Comparison of ENCODE assay signal across 10 cellular contexts in the genomic region with DNA sequence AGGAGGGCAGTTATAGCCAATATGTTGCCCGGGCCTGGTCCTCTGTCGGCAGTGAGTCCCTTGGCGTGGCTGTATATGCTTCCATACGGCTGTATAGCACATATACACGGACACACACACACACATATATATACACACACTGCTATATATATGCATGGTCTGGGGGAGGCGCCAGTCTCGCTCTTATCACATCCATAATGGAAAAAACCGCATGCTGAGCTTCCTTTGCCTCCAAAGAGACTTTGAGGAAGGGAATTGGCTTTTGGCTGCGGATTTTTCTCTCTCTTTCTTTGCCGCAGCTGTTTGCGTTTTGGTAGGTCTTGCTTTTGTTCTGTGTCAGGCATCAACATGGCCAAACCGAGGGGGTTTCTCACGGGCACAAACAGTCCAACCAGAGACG. TPM values are rescaled to one million over a fixed set of nuclear protein-coding genes. Genes with fewer than 3 reads are reported as not detected.
A peak's percentile ranks its signal among the peaks of the same experiment; 100 is the strongest.
DNase-seq lines count a peak whose midpoint lies in the region; ATAC-seq, FAIRE-seq and TF ChIP-seq lines count a peak whose summit lies in the region.
"Had no signal": no experiment of that assay in that cellular context is flagged by ENCODE, and none has a peak within 500 bp of the region (broad histone marks: within the 10 kb centered on the region; RNA-seq: fewer than 3 reads in every experiment).

No MANE protein-coding gene starts in this region.

- H3K9me1 ChIP-seq in endothelial cell of umbilical vein (replicated peaks; ENCODE audit: control insufficient read depth, extremely low read depth, insufficient read depth, low read length): no peaks in the 10 kb centered on the region

- H3K4me1 ChIP-seq in A673 (ENCODE audit: insufficient read depth, low read length, poor library complexity, severe bottlenecking) (no peaks in the 10 kb centered on the region), HEK293 (ENCODE audit: control insufficient read depth, insufficient read depth, low read length) (no peaks in the 10 kb centered on the region), endothelial cell of umbilical vein (ENCODE audit: control insufficient read depth, extremely low read depth, insufficient read depth, low read length) (no peaks in the 10 kb centered on the region), prostate gland (replicated peaks) (peaks cover 2% of the 10 kb centered on the region), osteoblast (ENCODE audit: insufficient read depth, low read length) (no peaks in the 10 kb centered on the region)

- CTCF ChIA-PET in A673 (lab: Charles Lee): interaction anchor here (1.4 kb wide), 1 partner anchor 172 kb away, joined by 11 read pairs; no protein-coding TSS in a partner anchor
- CTCF ChIA-PET in HEK293 (lab: Yijun Ruan, JAX): interaction anchor here (0.7 to 1.4 kb wide), 6 partner anchors 11 to 1402 kb away, joined by 3 read pairs; no protein-coding TSS in a partner anchor
- CTCF ChIA-PET in endothelial cell of umbilical vein (lab: Charles Lee): interaction anchor here (0.5 to 3.7 kb wide), 14 partner anchors 14 to 178 kb away, joined by 3 to 77 read pairs (median 4); no protein-coding TSS in a partner anchor

- dilution Hi-C loops in endothelial cell of umbilical vein (cut with MboI; ENCODE audit: extremely low pct_ligation_motif_present, low sequenced_read_pairs): no loop called here

- no peak for ATAC-seq in GM21360 (IDR thresholded peaks at IDR 0.05; ENCODE audit: unreplicated experiment)

- H3K4me3 ChIP-seq in A673 (ENCODE audit: low read depth, low read length, poor library complexity, severe bottlenecking): no peak overlapping the region
- H3K4me3 ChIP-seq in HEK293 (ENCODE audit: low read depth, low read length): no peak overlapping the region
- no peak overlapping the region for H3K4me3 ChIP-seq in endothelial cell of umbilical vein (replicated peaks in 1 of 3; ENCODE audit: insufficient read depth in 1 of 3, low read depth in 1 of 3, low read length in 3 of 3)
- H3K4me3 ChIP-seq in prostate gland: no peak overlapping the region
- no peak overlapping the region for H3K4me3 ChIP-seq in osteoblast (ENCODE audit: insufficient read depth, low read length)

- FAIRE-seq in endothelial cell of umbilical vein (lab: Jason Lieb, UNC): peak; percentile 78

- peak; percentile 50 for TF ChIP-seq CTCF in A673 (conservative IDR thresholded peaks at IDR 0.05; ENCODE audit: low read depth, low read length)
- TF ChIP-seq CTCF in HEK293 (tag by site-specific recombination; IDR thresholded peaks at IDR 0.05): no peak
- peak; percentile 9 to 19 for TF ChIP-seq CTCF in endothelial cell of umbilical vein (IDR thresholded peaks at IDR 0.05; ENCODE audit: extremely low read depth in 1 of 2, insufficient read depth in 1 of 2, low read depth in 1 of 2, low read length in 2 of 2)
- TF ChIP-seq CTCF in prostate gland (IDR thresholded peaks at IDR 0.05): no peak
- no peak for TF ChIP-seq CTCF in osteoblast (IDR thresholded peaks at IDR 0.05; ENCODE audit: extremely low read depth, low read depth, low read length)

- 60% methylated on average over 14 of the region's 14 CpGs for WGBS in prostate gland

- H3K27me3 ChIP-seq in A673 (replicated peaks; ENCODE audit: insufficient read depth, low read depth, low read length, poor library complexity): no peaks in the 10 kb centered on the region
- H3K27me3 ChIP-seq in endothelial cell of umbilical vein (ENCODE audit: control insufficient read depth in 2 of 2, insufficient read depth in 2 of 2, low read length in 2 of 2): peaks cover 3 to 5% of the 10 kb centered on the region in 2 experiments
- H3K27me3 ChIP-seq in prostate gland (replicated peaks; ENCODE audit: insufficient read depth): no peaks in the 10 kb centered on the region
- H3K27me3 ChIP-seq in osteoblast (ENCODE audit: insufficient read depth, low read length): peaks cover 5% of the 10 kb centered on the region

- POLR2A ChIA-PET in A673 (lab: Charles Lee; ENCODE audit: low non-redundant PET) (no interaction called here), HEK293 (lab: Yijun Ruan, JAX) (interaction anchor here (1.0 kb wide), 1 partner anchor 172 kb away, joined by 3 read pairs; no protein-coding TSS in a partner anchor), endothelial cell of umbilical vein (lab: Charles Lee) (no interaction called here)

- intact Hi-C loops in A673 (cut with micrococcal nuclease; ENCODE audit: unreplicated experiment): loop anchor here (5.0 kb wide), 1 partner anchor 172 kb away; no protein-coding TSS in a partner anchor
- intact Hi-C loops in endothelial cell of umbilical vein (cut with micrococcal nuclease): no loop called here
- intact Hi-C loops in prostate gland (cut with DNase I): no loop called here

- H4K20me1 ChIP-seq in endothelial cell of umbilical vein (replicated peaks; ENCODE audit: control insufficient read depth, extremely low read depth, insufficient read depth, low read length): no peaks in the 10 kb centered on the region
- peaks cover 2% of the 10 kb centered on the region for H4K20me1 ChIP-seq in osteoblast (ENCODE audit: insufficient read depth, low read length)

- no peak overlapping the region for H3K9ac ChIP-seq in endothelial cell of umbilical vein (replicated peaks; ENCODE audit: extremely low read depth, insufficient read depth, low read length)

- H3K36me3 ChIP-seq in A673 (ENCODE audit: insufficient read depth, low read length, poor library complexity, severe bottlenecking): no peaks in the 10 kb centered on the region
- no peaks in the 10 kb centered on the region for H3K36me3 ChIP-seq in HEK293 (ENCODE audit: control insufficient read depth in 2 of 2, insufficient read depth in 1 of 2, low read length in 2 of 2)
- no peaks in the 10 kb centered on the region for H3K36me3 ChIP-seq in endothelial cell of umbilical vein (ENCODE audit: control insufficient read depth in 2 of 2, extremely low read depth in 1 of 2, insufficient read depth in 2 of 2, low read length in 2 of 2)
- H3K36me3 ChIP-seq in prostate gland: no peaks in the 10 kb centered on the region
- no peaks in the 10 kb centered on the region for H3K36me3 ChIP-seq in osteoblast (ENCODE audit: insufficient read depth, low read length)

- H3K9me3 ChIP-seq in A673 (ENCODE audit: low read depth, low read length, poor library complexity, severe bottlenecking): no peaks in the 10 kb centered on the region
- H3K9me3 ChIP-seq in HEK293 (ENCODE audit: control insufficient read depth, insufficient read depth, low read depth, low read length): no peaks in the 10 kb centered on the region
- no peaks in the 10 kb centered on the region for H3K9me3 ChIP-seq in endothelial cell of umbilical vein (replicated peaks; ENCODE audit: control insufficient read depth, insufficient read depth, low read length)
- no peaks in the 10 kb centered on the region for H3K9me3 ChIP-seq in prostate gland
- no peaks in the 10 kb centered on the region for H3K9me3 ChIP-seq in osteoblast (ENCODE audit: low read depth, low read length)

- H3K79me2 ChIP-seq in endothelial cell of umbilical vein (ENCODE audit: control insufficient read depth, insufficient read depth, low read length) (no peaks in the 10 kb centered on the region), osteoblast (ENCODE audit: insufficient read depth, low read length) (no peaks in the 10 kb centered on the region)

- no peak overlapping the region for H2AFZ ChIP-seq in endothelial cell of umbilical vein (ENCODE audit: low read depth, low read length)
- no peak overlapping the region for H2AFZ ChIP-seq in osteoblast (ENCODE audit: low read length)

- H3K4me2 ChIP-seq in endothelial cell of umbilical vein (ENCODE audit: insufficient read depth, low read length): no peak overlapping the region
- no peak overlapping the region for H3K4me2 ChIP-seq in osteoblast (ENCODE audit: insufficient read depth, low read length)

- H3K27ac ChIP-seq in A673 (ENCODE audit: low read depth, low read length, poor library complexity, severe bottlenecking): no peak overlapping the region
- H3K27ac ChIP-seq in HEK293 (ENCODE audit: extremely low read depth, low read depth, low read length): peak overlapping the region; percentile 34; the same call in 1 of the 2 replicates
- H3K27ac ChIP-seq in endothelial cell of umbilical vein (ENCODE audit: insufficient read depth, low read depth, low read length): no peak overlapping the region
- H3K27ac ChIP-seq in prostate gland: no peak overlapping the region
- no peak overlapping the region for H3K27ac ChIP-seq in osteoblast (ENCODE audit: low read depth, low read length)

- DNase-seq in A673 (ENCODE audit: low spot score) (peak; percentile 62), SHP77 (lab: John Stamatoyannopoulos, UW) (peak; percentile 49 to 61), endothelial cell of umbilical vein (ENCODE audit: low read depth, low spot score) (peak; percentile 52), prostate gland (ENCODE audit: low spot score) (no peak), osteoblast (ENCODE audit: insufficient read length, low spot score, missing footprints) (no peak), T-helper 1 cell (no peak)
- DNase-seq: activated CD4-positive, alpha-beta T cell treated with anti-CD3 and anti-CD28 coated beads for 48 hours; hippocampal formation had no signal

- BruUV-seq in A673 (replicated peaks; lab: Mats Ljungman, UMichigan) (no TSS peak), endothelial cell of umbilical vein (replicated peaks; lab: Mats Ljungman, UMichigan) (no TSS peak)

- no peak for TF ChIP-seq POLR2A in endothelial cell of umbilical vein (IDR thresholded peaks at IDR 0.05; ENCODE audit: low read depth, low read length)
- TF ChIP-seq POLR2A in prostate gland (IDR thresholded peaks at IDR 0.05): no peak

RNA-seq across cellular contexts. Expression of a gene that starts 11.3 kb away (rescaled TPM):
- total RNA-seq in A673 (2021): 17.3 and 19.4 TPM in 2 replicates
- 43.2 and 44.7 TPM in 2 replicates for total RNA-seq in endothelial cell of umbilical vein
- polyA plus RNA-seq in endothelial cell of umbilical vein: 65.5 and 90.1 TPM in 2 replicates
- polyA plus RNA-seq in endothelial cell of umbilical vein (2011; cell fraction: cytosol; rRNA removed): 42.2 and 49.0 TPM in 2 replicates
- 23.7 and 24.7 TPM in 2 replicates for polyA plus RNA-seq in endothelial cell of umbilical vein (2011; cell fraction: nucleus; rRNA removed)
- polyA plus RNA-seq in endothelial cell of umbilical vein (2012): 27.7 and 28.8 TPM in 2 replicates
- polyA minus RNA-seq in endothelial cell of umbilical vein: 45.9 and 53.4 TPM in 2 replicates
- 25.6 TPM for polyA minus RNA-seq in endothelial cell of umbilical vein (2011; cell fraction: cytosol; rRNA and poly(A)+ RNA removed)
- polyA minus RNA-seq in endothelial cell of umbilical vein (2011; cell fraction: nucleus; rRNA and poly(A)+ RNA removed): 16.8 and 19.9 TPM in 2 replicates
- 10 to 100 TPM; 73.0 to 76.7 TPM for total RNA-seq in prostate gland
- total RNA-seq in osteoblast: 61.6 and 73.1 TPM in 2 replicates

RNA-seq across cellular contexts. Expression of a gene that starts 19.9 kb away (rescaled TPM):
- 7.9 and 8.2 TPM in 2 replicates for total RNA-seq in A673 (2021)
- 13.6 and 16.3 TPM in 2 replicates for total RNA-seq in endothelial cell of umbilical vein
- polyA plus RNA-seq in endothelial cell of umbilical vein: 46.0 and 55.8 TPM in 2 replicates
- polyA plus RNA-seq in endothelial cell of umbilical vein (2011; cell fraction: cytosol; rRNA removed): 24.4 and 27.2 TPM in 2 replicates
- 22.0 and 22.2 TPM in 2 replicates for polyA plus RNA-seq in endothelial cell of umbilical vein (2011; cell fraction: nucleus; rRNA removed)
- polyA plus RNA-seq in endothelial cell of umbilical vein (2012): 12.0 and 17.1 TPM in 2 replicates
- polyA minus RNA-seq in endothelial cell of umbilical vein: 20.8 TPM in 2 replicates
- polyA minus RNA-seq in endothelial cell of umbilical vein (2011; cell fraction: cytosol; rRNA and poly(A)+ RNA removed): 11.3 TPM
- polyA minus RNA-seq in endothelial cell of umbilical vein (2011; cell fraction: nucleus; rRNA and poly(A)+ RNA removed): 6.3 and 8.8 TPM in 2 replicates
- 10 to 100 TPM; 33.2 to 39.9 TPM for total RNA-seq in prostate gland
- 22.1 and 25.0 TPM in 2 replicates for total RNA-seq in osteoblast

RNA-seq across cellular contexts. Expression of a gene that starts 20.0 kb away (rescaled TPM):
- total RNA-seq in A673 (2021) (15.2 and 16.0 TPM in 2 replicates), endothelial cell of umbilical vein (13.4 and 14.5 TPM in 2 replicates), prostate gland (10 to 100 TPM; 22.8 to 32.1 TPM), osteoblast (21.7 and 22.1 TPM in 2 replicates)
- 30.6 and 33.5 TPM in 2 replicates for polyA plus RNA-seq in endothelial cell of umbilical vein
- 24.0 and 27.3 TPM in 2 replicates for polyA plus RNA-seq in endothelial cell of umbilical vein (2011; cell fraction: cytosol; rRNA removed)
- polyA plus RNA-seq in endothelial cell of umbilical vein (2011; cell fraction: nucleus; rRNA removed): 58.0 and 76.5 TPM in 2 replicates
- 16.5 and 17.1 TPM in 2 replicates for polyA plus RNA-seq in endothelial cell of umbilical vein (2012)
- polyA minus RNA-seq in endothelial cell of umbilical vein: 24.1 and 26.4 TPM in 2 replicates
- 8.7 TPM for polyA minus RNA-seq in endothelial cell of umbilical vein (2011; cell fraction: cytosol; rRNA and poly(A)+ RNA removed)
- polyA minus RNA-seq in endothelial cell of umbilical vein (2011; cell fraction: nucleus; rRNA and poly(A)+ RNA removed): 10.7 and 13.7 TPM in 2 replicates

RNA-seq across cellular contexts. Expression of a gene that starts 25.1 kb away (rescaled TPM):
- total RNA-seq in A673 (2021) (0.67 and 1.0 TPM in 2 replicates), endothelial cell of umbilical vein (0.38 and 0.51 TPM in 2 replicates), prostate gland (10 to 100 TPM in 1 of 2 donors, 1 to 10 TPM in 1; 1.6 to 41.9 TPM), osteoblast (0.88 and 2.9 TPM in 2 replicates)
- 0.25 and 0.33 TPM in 2 replicates for polyA plus RNA-seq in endothelial cell of umbilical vein
- polyA plus RNA-seq in endothelial cell of umbilical vein (2011; cell fraction: cytosol; rRNA removed): 0.18 and 0.25 TPM in 2 replicates
- 0.49 and 0.75 TPM in 2 replicates for polyA plus RNA-seq in endothelial cell of umbilical vein (2011; cell fraction: nucleus; rRNA removed)
- 0.12 TPM in 1 of 2 replicates, not detected in the other for polyA plus RNA-seq in endothelial cell of umbilical vein (2012)
- not detected in 2 replicates for polyA minus RNA-seq in endothelial cell of umbilical vein
- not detected for polyA minus RNA-seq in endothelial cell of umbilical vein (2011; cell fraction: cytosol; rRNA and poly(A)+ RNA removed)
- polyA minus RNA-seq in endothelial cell of umbilical vein (2011; cell fraction: nucleus; rRNA and poly(A)+ RNA removed): 0.19 and 0.48 TPM in 2 replicates

RNA-seq across cellular contexts. Expression of a gene that starts 30.0 kb away (rescaled TPM):
- 10.2 and 14.4 TPM in 2 replicates for total RNA-seq in A673 (2021)
- 27.0 and 31.9 TPM in 2 replicates for total RNA-seq in endothelial cell of umbilical vein
- polyA plus RNA-seq in endothelial cell of umbilical vein: 52.2 and 59.7 TPM in 2 replicates
- 48.7 and 57.4 TPM in 2 replicates for polyA plus RNA-seq in endothelial cell of umbilical vein (2011; cell fraction: cytosol; rRNA removed)
- polyA plus RNA-seq in endothelial cell of umbilical vein (2011; cell fraction: nucleus; rRNA removed): 46.5 and 64.6 TPM in 2 replicates
- 17.7 and 24.5 TPM in 2 replicates for polyA plus RNA-seq in endothelial cell of umbilical vein (2012)
- polyA minus RNA-seq in endothelial cell of umbilical vein: 14.7 and 20.1 TPM in 2 replicates
- polyA minus RNA-seq in endothelial cell of umbilical vein (2011; cell fraction: cytosol; rRNA and poly(A)+ RNA removed): 22.3 TPM
- polyA minus RNA-seq in endothelial cell of umbilical vein (2011; cell fraction: nucleus; rRNA and poly(A)+ RNA removed): 18.0 and 21.2 TPM in 2 replicates
- 10 to 100 TPM; 23.8 to 36.6 TPM for total RNA-seq in prostate gland
- total RNA-seq in osteoblast: 17.4 and 18.1 TPM in 2 replicates

Comparison
In these comparisons a context has a peak if more than half of its experiments do, and no peak if none do; other contexts are left out.
1. DNase-seq: peak in A673 (single experiment), SHP77 (2 of 2) and endothelial cell of umbilical vein (single experiment); none in prostate gland (single experiment), osteoblast (single experiment) and T-helper 1 cell (0 of 5).
2. CTCF ChIP-seq: peak in A673 (single experiment) and endothelial cell of umbilical vein (2 of 2); none in HEK293 (single experiment), prostate gland (0 of 4) and osteoblast (single experiment).